In the genomic region with DNA sequence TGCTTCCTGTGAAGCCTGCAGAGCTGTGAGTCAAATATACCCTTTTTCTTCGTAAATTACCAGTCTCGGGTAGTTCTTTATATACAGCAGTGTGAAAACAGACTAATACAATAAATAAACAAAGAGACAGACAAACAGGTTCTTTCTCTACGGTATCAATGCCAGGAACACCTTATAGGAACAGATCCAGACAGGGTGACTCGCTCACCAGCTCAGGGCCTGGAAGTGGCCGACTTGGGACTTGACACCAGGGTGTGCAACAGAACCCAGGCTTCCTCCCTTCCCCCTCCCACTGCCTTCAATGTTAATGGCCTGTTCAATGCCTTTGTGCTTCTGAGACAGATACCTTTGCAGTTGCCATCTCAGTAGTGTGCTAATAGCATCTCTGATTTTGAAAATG, we compare ENCODE assay signal across 24 cellular contexts.
DNase-seq lines count a peak whose midpoint lies in the region; ATAC-seq and TF ChIP-seq lines count a peak whose summit lies in the region.
"Had no signal": no experiment of that assay in that cellular context is flagged by ENCODE, and none has a peak within 500 bp of the region (broad histone marks: within the 10 kb centered on the region; RNA-seq: fewer than 3 reads in every experiment).

No MANE protein-coding gene starts in this region.

- no peak overlapping the region for H4K5ac ChIP-seq in IMR-90 (ENCODE audit: low read depth, low read length)

- CTCF ChIA-PET in IMR-90 (lab: Yijun Ruan, JAX): no interaction called here

- no peak overlapping the region for H2BK20ac ChIP-seq in IMR-90 (ENCODE audit: low read depth, low read length)

- H3K4me1 ChIP-seq in IMR-90 (ENCODE audit: control insufficient read depth, insufficient read depth, low read length) (peaks cover 2% of the 10 kb centered on the region; the same call in 1 of the 2 replicates), RWPE2 (ENCODE audit: insufficient read depth, poor library complexity, severe bottlenecking) (peaks cover 3% of the 10 kb centered on the region)

- H3K4me3 ChIP-seq in IMR-90 (ENCODE audit: insufficient read depth, low read depth, low read length) (no peak overlapping the region), RWPE2 (ENCODE audit: severe bottlenecking) (no peak overlapping the region)
- H3K4me3 ChIP-seq: GM23248 had no signal

- H3K27me3 ChIP-seq in IMR-90 (ENCODE audit: control insufficient read depth, insufficient read depth, low read length): no peaks in the 10 kb centered on the region
- no peaks in the 10 kb centered on the region for H3K27me3 ChIP-seq in RWPE2 (ENCODE audit: insufficient read depth, poor library complexity, severe bottlenecking)

- no peak overlapping the region for H4K8ac ChIP-seq in IMR-90 (ENCODE audit: low read depth in 2 of 2, low read length in 2 of 2)

- no peak for ATAC-seq in IMR-90 (ENCODE audit: low read depth)
- peak; percentile 42; the same call in 2 of the 3 replicates for ATAC-seq in RWPE2 (ENCODE audit: low read depth)
- peak; percentile 47 for ATAC-seq in esophagus mucosa
- no peak for ATAC-seq in GM19455 (IDR thresholded peaks at IDR 0.05; ENCODE audit: unreplicated experiment)

- no peaks in the 10 kb centered on the region for H3K9me3 ChIP-seq in IMR-90 (ENCODE audit: control insufficient read depth, insufficient read depth, low read length)
- no peaks in the 10 kb centered on the region for H3K9me3 ChIP-seq in RWPE2 (ENCODE audit: severe bottlenecking)

- dilution Hi-C loops in IMR-90 (cut with HindIII; ENCODE audit: low sequenced_read_pairs, unreplicated experiment): no loop called here

- no peak for DNase-seq in IMR-90
- no peak for DNase-seq in RWPE2 (ENCODE audit: low spot score)
- DNase-seq in D341Med (ENCODE audit: low spot score): no peak
- no peak for DNase-seq in CD1c-positive myeloid dendritic cell (ENCODE audit: extremely low spot score)
- no peak for DNase-seq in substantia nigra (lab: John Stamatoyannopoulos, UW)
- DNase-seq: CD4-positive, alpha-beta memory T cell; COR-L47; DMS79 treated with DMSO at 0.1 percent for 48 hours; GF-D8; GM23248; H7; MV-4-11; NCI-H1105; NCI-H1436 treated with DMSO at 0.1 percent for 48 hours; NCI-H1930; NCI-H2107; NCI-H446; NCI-H524 treated with DMSO at 0.1 percent for 48 hours; RPMI8226; SHP77 treated with DMSO at 0.1 percent for 48 hours; T-helper 1 cell had no signal

- H2BK15ac ChIP-seq in IMR-90 (ENCODE audit: low read depth, low read length): no peak overlapping the region

- no peaks in the 10 kb centered on the region for H3K9me1 ChIP-seq in IMR-90 (ENCODE audit: insufficient read depth, low read length)

- TF ChIP-seq RAD21 in IMR-90 (IDR thresholded peaks at IDR 0.05; ENCODE audit: low read length): no peak

- H3K18ac ChIP-seq in IMR-90 (ENCODE audit: low read depth, low read length): no peak overlapping the region

- no peaks in the 10 kb centered on the region for H3K79me1 ChIP-seq in IMR-90 (ENCODE audit: low read depth in 1 of 2, low read length in 2 of 2)

- no peak overlapping the region for H2AK9ac ChIP-seq in IMR-90 (replicated peaks; ENCODE audit: low read depth, low read length, poor library complexity)

- POLR2A ChIA-PET in IMR-90 (lab: Charles Lee; ENCODE audit: unreplicated experiment): no interaction called here

- intact Hi-C loops in IMR-90 (cut with micrococcal nuclease): no loop called here

- WGBS in IMR-90 (ENCODE audit: extremely low coverage in 2 of 2, insufficient read length in 1 of 2), 2 experiments: 80% methylated on average over 1 of the region's 5 CpGs; no CpG with 5 or more reads in 1 of the 2 experiments

- TF ChIP-seq CTCF in IMR-90 (conservative IDR thresholded peaks at IDR 0.05; ENCODE audit: low read depth, low read length) (no peak), RWPE2 (IDR thresholded peaks at IDR 0.05; ENCODE audit: poor library complexity, severe bottlenecking) (no peak)

- no peak for TF ChIP-seq POLR2A in IMR-90 (IDR thresholded peaks at IDR 0.05; ENCODE audit: low read depth, low read length)

- no peak overlapping the region for H3K9ac ChIP-seq in IMR-90 (ENCODE audit: low read depth, low read length)
- H3K9ac ChIP-seq: GM23248 had no signal

- H3K14ac ChIP-seq in IMR-90 (replicated peaks; ENCODE audit: low read depth, low read length): 0 out of 2 replicates have a peak overlapping the region, but pooled peaks have one; percentile 9

- H3K4me2 ChIP-seq in IMR-90 (ENCODE audit: low read depth, low read length): no peak overlapping the region

- H2AK5ac ChIP-seq in IMR-90 (ENCODE audit: low read depth, low read length): no peak overlapping the region

- H2AFZ ChIP-seq in IMR-90 (replicated peaks; ENCODE audit: low read length, poor library complexity): no peak overlapping the region
- H2AFZ ChIP-seq: GM23248 had no signal

- no peak overlapping the region for H3K23ac ChIP-seq in IMR-90 (ENCODE audit: low read depth, low read length)

- H4K20me1 ChIP-seq in IMR-90 (ENCODE audit: insufficient read depth, low read length): no peaks in the 10 kb centered on the region

- BruUV-seq in IMR-90 (replicated peaks; lab: Mats Ljungman, UMichigan): no TSS peak

- in situ Hi-C loops in IMR-90 (cut with MboI; ENCODE audit: low sequenced_read_pairs): no loop called here

- no peak overlapping the region for H3K4ac ChIP-seq in IMR-90 (ENCODE audit: low read depth, low read length)

- H3K36me3 ChIP-seq in IMR-90 (ENCODE audit: control insufficient read depth, insufficient read depth, low read length): no peaks in the 10 kb centered on the region
- H3K36me3 ChIP-seq in RWPE2 (ENCODE audit: low read depth): no peaks in the 10 kb centered on the region

- no peak overlapping the region for H3K56ac ChIP-seq in IMR-90 (ENCODE audit: extremely low read depth, insufficient read depth, low read length)

- no peak overlapping the region for H4K91ac ChIP-seq in IMR-90 (ENCODE audit: insufficient read depth, low read depth, low read length)

- 0 out of 2 replicates have a peak overlapping the region, but pooled peaks have one; percentile 21 for H2BK120ac ChIP-seq in IMR-90 (ENCODE audit: low read depth, low read length)

- no peak overlapping the region for H2BK5ac ChIP-seq in IMR-90 (ENCODE audit: low read depth, low read length, poor library complexity, severe bottlenecking)

- H3K27ac ChIP-seq in IMR-90 (ENCODE audit: insufficient read depth, low read length): no peak overlapping the region
- no peak overlapping the region for H3K27ac ChIP-seq in RWPE2 (ENCODE audit: poor library complexity, severe bottlenecking)
- H3K27ac ChIP-seq in substantia nigra (ENCODE audit: low read depth, low read length, poor library complexity, severe bottlenecking): no peak overlapping the region
- H3K27ac ChIP-seq: GM23248, HL-60 had no signal

TF ChIP-seq in IMR-90, 13 proteins besides CTCF, POLR2A, EP300 and RAD21:
- TF ChIP-seq RFX5 (IDR thresholded peaks at IDR 0.05; ENCODE audit: low read depth, low read length) (no peak), BHLHE40 (IDR thresholded peaks at IDR 0.05; ENCODE audit: low read depth, low read length) (no peak), CHD1 (IDR thresholded peaks at IDR 0.05; ENCODE audit: low read depth, low read length) (no peak), NFE2L2 (IDR thresholded peaks at IDR 0.05; ENCODE audit: low read depth, low read length) (no peak), FOS (IDR thresholded peaks at IDR 0.05; ENCODE audit: low read depth, low read length) (no peak), CEBPB (IDR thresholded peaks at IDR 0.05; ENCODE audit: low read depth, low read length) (no peak), RCOR1 (IDR thresholded peaks at IDR 0.05; ENCODE audit: insufficient replicate concordance, low read length) (no peak), MAFK (IDR thresholded peaks at IDR 0.05; ENCODE audit: low read depth, low read length) (no peak), SMC3 (IDR thresholded peaks at IDR 0.05; ENCODE audit: low read depth, low read length) (no peak), MAZ (IDR thresholded peaks at IDR 0.05; ENCODE audit: borderline replicate concordance, low read depth, low read length) (no peak), MXI1 (IDR thresholded peaks at IDR 0.05; ENCODE audit: borderline replicate concordance, low read depth, low read length) (no peak)
- TF ChIP-seq, protein P1, sequence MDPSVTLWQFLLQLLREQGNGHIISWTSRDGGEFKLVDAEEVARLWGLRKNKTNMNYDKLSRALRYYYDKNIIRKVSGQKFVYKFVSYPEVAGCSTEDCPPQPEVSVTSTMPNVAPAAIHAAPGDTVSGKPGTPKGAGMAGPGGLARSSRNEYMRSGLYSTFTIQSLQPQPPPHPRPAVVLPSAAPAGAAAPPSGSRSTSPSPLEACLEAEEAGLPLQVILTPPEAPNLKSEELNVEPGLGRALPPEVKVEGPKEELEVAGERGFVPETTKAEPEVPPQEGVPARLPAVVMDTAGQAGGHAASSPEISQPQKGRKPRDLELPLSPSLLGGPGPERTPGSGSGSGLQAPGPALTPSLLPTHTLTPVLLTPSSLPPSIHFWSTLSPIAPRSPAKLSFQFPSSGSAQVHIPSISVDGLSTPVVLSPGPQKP (IDR thresholded peaks at IDR 0.05; ENCODE audit: borderline replicate concordance, low read depth, low read length): no peak
- TF ChIP-seq, protein P2, sequence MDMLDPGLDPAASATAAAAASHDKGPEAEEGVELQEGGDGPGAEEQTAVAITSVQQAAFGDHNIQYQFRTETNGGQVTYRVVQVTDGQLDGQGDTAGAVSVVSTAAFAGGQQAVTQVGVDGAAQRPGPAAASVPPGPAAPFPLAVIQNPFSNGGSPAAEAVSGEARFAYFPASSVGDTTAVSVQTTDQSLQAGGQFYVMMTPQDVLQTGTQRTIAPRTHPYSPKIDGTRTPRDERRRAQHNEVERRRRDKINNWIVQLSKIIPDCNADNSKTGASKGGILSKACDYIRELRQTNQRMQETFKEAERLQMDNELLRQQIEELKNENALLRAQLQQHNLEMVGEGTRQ (IDR thresholded peaks at IDR 0.05; ENCODE audit: low read depth, low read length): no peak
TF ChIP-seq in IMR-90: peak in this region for 0.

Comparison
In these comparisons a context has a peak if more than half of its experiments do, and no peak if none do; other contexts are left out.
1. ATAC-seq: peak in RWPE2 (single experiment) and esophagus mucosa (single experiment); none in IMR-90 (single experiment) and GM19455 (single experiment).